Comparison of ENCODE assay signal across 3 cellular contexts in the genomic region with DNA sequence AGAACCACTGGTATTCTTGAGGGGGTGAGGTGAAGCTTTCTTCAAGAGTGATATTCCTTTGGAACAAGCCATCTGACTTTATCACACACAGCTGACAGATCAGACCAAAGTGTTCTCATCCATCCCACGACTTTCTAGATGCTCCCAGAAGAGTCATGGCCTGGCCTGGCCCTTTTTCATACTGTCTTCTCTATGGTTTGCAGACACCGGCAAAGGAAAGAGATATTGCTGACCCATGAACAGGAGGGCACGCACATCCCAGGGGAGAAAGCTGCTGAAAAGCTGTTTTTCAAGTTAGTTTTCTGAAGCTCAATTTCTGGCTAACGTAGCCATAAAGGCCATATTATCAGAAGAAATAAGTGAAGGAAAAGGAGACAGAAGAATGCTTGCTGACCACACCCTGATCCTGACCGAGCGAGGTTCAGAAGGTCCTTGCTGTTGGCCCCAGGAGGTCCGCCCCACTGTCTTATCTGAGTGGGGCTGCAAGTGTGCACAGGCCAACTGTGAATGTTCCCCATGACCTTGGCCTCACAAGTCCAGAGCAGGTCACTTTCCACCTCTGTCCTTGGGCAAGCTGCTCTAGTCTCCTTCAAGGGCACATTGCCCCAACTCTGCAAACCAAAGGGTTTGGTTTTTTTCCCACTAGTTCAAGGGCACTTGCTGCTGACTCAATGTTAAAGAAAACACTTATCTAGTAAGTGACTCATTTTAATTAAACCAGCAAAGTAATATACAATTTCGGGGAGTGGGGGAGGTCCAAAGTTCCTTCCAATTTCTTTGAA.
TF ChIP-seq lines count a peak whose summit lies in the region.

No MANE protein-coding gene starts in this region.

TF ChIP-seq in endothelial cell of umbilical vein, 7 proteins besides CTCF, POLR2A, EP300 and RAD21:
- no peak for TF ChIP-seq JUN (IDR thresholded peaks at IDR 0.05; ENCODE audit: borderline replicate concordance, insufficient read depth, insufficient read length, low read depth)
- TF ChIP-seq, protein P1, sequence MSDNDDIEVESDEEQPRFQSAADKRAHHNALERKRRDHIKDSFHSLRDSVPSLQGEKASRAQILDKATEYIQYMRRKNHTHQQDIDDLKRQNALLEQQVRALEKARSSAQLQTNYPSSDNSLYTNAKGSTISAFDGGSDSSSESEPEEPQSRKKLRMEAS (IDR thresholded peaks at IDR 0.05; ENCODE audit: insufficient read depth, insufficient read length): no peak
- no peak for TF ChIP-seq FOS (IDR thresholded peaks at IDR 0.05; ENCODE audit: borderline replicate concordance, insufficient read depth, low read length)
- TF ChIP-seq EZH2 (IDR thresholded peaks at IDR 0.05; ENCODE audit: borderline replicate concordance, low read depth, low read length, severe bottlenecking): no peak
- no peak for TF ChIP-seq GATA2 (IDR thresholded peaks at IDR 0.05; ENCODE audit: insufficient read depth, insufficient read length, low read depth, low read length)
- no peak for TF ChIP-seq POLR2AphosphoS5 (IDR thresholded peaks at IDR 0.05; ENCODE audit: insufficient read depth, low read depth, low read length)
- TF ChIP-seq MYC (IDR thresholded peaks at IDR 0.05; ENCODE audit: low read depth, low read length): no peak

TF ChIP-seq in SK-N-SH, 30 proteins besides CTCF, POLR2A, EP300 and RAD21:
- TF ChIP-seq MEF2A (IDR thresholded peaks at IDR 0.05; ENCODE audit: borderline replicate concordance, low read depth) (no peak), JUND (IDR thresholded peaks at IDR 0.05) (no peak), NRF1 (IDR thresholded peaks at IDR 0.05; ENCODE audit: low read depth, low read length) (no peak), SIN3A (IDR thresholded peaks at IDR 0.05; ENCODE audit: borderline replicate concordance, low read depth, low read length) (no peak), FOXM1 (IDR thresholded peaks at IDR 0.05; ENCODE audit: low read depth) (no peak), POLR2AphosphoS5 (IDR thresholded peaks at IDR 0.05; ENCODE audit: low read depth, low read length) (no peak), RCOR1 (IDR thresholded peaks at IDR 0.05; ENCODE audit: low read length) (no peak), PBX3 (IDR thresholded peaks at IDR 0.05) (no peak), EZH2phosphoT487 (IDR thresholded peaks at IDR 0.05; ENCODE audit: borderline replicate concordance, low read depth) (no peak), YY1 (IDR thresholded peaks at IDR 0.05; ENCODE audit: low read depth) (no peak), USF2 (IDR thresholded peaks at IDR 0.05; ENCODE audit: borderline replicate concordance, low read depth, low read length) (no peak), RFX5 (IDR thresholded peaks at IDR 0.05; ENCODE audit: low read length) (no peak), ELF1 (IDR thresholded peaks at IDR 0.05) (no peak), TCF12 (IDR thresholded peaks at IDR 0.05) (no peak), ZBTB33 (IDR thresholded peaks at IDR 0.05; ENCODE audit: borderline replicate concordance, low read depth) (no peak)
- TF ChIP-seq, protein P2, sequence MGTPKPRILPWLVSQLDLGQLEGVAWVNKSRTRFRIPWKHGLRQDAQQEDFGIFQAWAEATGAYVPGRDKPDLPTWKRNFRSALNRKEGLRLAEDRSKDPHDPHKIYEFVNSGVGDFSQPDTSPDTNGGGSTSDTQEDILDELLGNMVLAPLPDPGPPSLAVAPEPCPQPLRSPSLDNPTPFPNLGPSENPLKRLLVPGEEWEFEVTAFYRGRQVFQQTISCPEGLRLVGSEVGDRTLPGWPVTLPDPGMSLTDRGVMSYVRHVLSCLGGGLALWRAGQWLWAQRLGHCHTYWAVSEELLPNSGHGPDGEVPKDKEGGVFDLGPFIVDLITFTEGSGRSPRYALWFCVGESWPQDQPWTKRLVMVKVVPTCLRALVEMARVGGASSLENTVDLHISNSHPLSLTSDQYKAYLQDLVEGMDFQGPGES (IDR thresholded peaks at IDR 0.05; ENCODE audit: low read depth, low read length): no peak
- TF ChIP-seq, protein P1 (IDR thresholded peaks at IDR 0.05; ENCODE audit: low read depth): no peak
- TF ChIP-seq, protein P3, sequence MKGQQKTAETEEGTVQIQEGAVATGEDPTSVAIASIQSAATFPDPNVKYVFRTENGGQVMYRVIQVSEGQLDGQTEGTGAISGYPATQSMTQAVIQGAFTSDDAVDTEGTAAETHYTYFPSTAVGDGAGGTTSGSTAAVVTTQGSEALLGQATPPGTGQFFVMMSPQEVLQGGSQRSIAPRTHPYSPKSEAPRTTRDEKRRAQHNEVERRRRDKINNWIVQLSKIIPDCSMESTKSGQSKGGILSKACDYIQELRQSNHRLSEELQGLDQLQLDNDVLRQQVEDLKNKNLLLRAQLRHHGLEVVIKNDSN (IDR thresholded peaks at IDR 0.05; ENCODE audit: borderline replicate concordance, low read depth): no peak

TF ChIP-seq in HEK293T, 16 proteins besides CTCF, POLR2A, EP300 and RAD21:
- TF ChIP-seq CTBP1 (IDR thresholded peaks at IDR 0.05; ENCODE audit: borderline replicate concordance): no peak
